In the genomic region with DNA sequence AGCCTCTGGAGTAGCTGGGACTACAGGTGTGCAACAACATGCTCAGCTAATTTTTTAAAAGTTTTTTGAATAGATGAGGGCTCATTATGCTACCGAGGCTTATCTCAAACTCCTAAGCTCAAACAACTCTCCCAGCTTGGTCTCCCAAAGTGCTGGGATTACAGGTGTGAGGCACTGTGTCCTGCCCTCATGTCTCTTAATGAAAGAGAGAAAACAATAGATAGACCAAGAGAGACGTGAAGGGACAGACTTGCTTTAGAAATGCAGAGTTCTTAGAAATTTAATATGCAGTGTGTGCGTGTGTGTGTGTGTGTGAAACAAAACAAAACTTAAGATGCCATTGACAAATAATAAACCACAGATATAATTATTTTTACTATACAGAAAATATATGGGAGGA, we compare ENCODE assay signal across 34 cellular contexts.
"Had no signal": no experiment of that assay in that cellular context is flagged by ENCODE, and none has a peak within 500 bp of the region (broad histone marks: within the 10 kb centered on the region; RNA-seq: fewer than 3 reads in every experiment).

No MANE protein-coding gene starts in this region.

- H3K4me1 ChIP-seq: ascending aorta, breast epithelium, colonic mucosa, esophagus squamous epithelium had no signal

- ATAC-seq: activated CD4-positive, CD25-positive, alpha-beta regulatory T cell treated with anti-CD3 and anti-CD28 coated beads, Interleukin-2, amount 50 U/mL, for 24 hours; activated CD8-positive, alpha-beta T cell treated with anti-CD3 and anti-CD28 coated beads for 36 hours; activated naive CD4-positive, alpha-beta T cell treated with anti-CD3 and anti-CD28 coated beads, Interleukin-2, amount 50 U/mL, for 72 hours; gastroesophageal sphincter; heart right ventricle; T-helper 17 cell had no signal

- H3K36me3 ChIP-seq: breast epithelium, cardiac muscle cell, colonic mucosa, WERI-Rb-1 had no signal

- H3K27ac ChIP-seq: ascending aorta, breast epithelium, cardiac muscle cell, colonic mucosa, epithelial cell of prostate, esophagus squamous epithelium, gastroesophageal sphincter, heart right ventricle, WERI-Rb-1 had no signal

- H3K4me3 ChIP-seq: ascending aorta, breast epithelium, cardiac muscle cell, colonic mucosa, esophagus squamous epithelium, gastroesophageal sphincter, heart right ventricle had no signal

- H3K27me3 ChIP-seq: ascending aorta, breast epithelium, cardiac muscle cell, colonic mucosa, esophagus squamous epithelium, gastroesophageal sphincter, heart right ventricle had no signal

- DNase-seq: activated B cell treated with CpG ODN at 0.5 μM for 24 hours; activated CD4-positive, alpha-beta T cell treated with anti-CD3 and anti-CD28 coated beads for 48 hours; activated CD4-positive, alpha-beta T cell treated with anti-CD3 and anti-CD28 coated beads, Interleukin-2, amount 50 U/mL, for 1 hour; activated CD4-positive, alpha-beta T cell treated with anti-CD3 and anti-CD28 coated beads, Interleukin-2, amount 50 U/mL, for 48 hours; activated CD8-positive, alpha-beta memory T cell treated with anti-CD3 and anti-CD28 coated beads for 24 hours; activated CD8-positive, alpha-beta memory T cell treated with anti-CD3 and anti-CD28 coated beads, Interleukin-2, amount 50 U/mL, for 4 hours; activated CD8-positive, alpha-beta T cell treated with anti-CD3 and anti-CD28 coated beads for 36 hours; activated gamma-delta T cell; activated naive CD4-positive, alpha-beta T cell; activated naive CD4-positive, alpha-beta T cell treated with anti-CD3 and anti-CD28 coated beads, Interleukin-2, amount 10 ng/mL, durations not matched to agents 7 days and 5 days; activated naive CD8-positive, alpha-beta T cell treated with anti-CD3 and anti-CD28 coated beads, Interleukin-2, amount 10 ng/mL, durations not matched to agents 7 days and 5 days; activated T-cell treated with anti-CD3 and anti-CD28 coated beads, Interleukin-2, amount 50 U/mL, for 1 hour; activated T-cell treated with anti-CD3 and anti-CD28 coated beads, Interleukin-2, amount 50 U/mL, for 48 hours; central memory CD4-positive, alpha-beta T cell; cerebellar nuclear complex; colonic mucosa; effector CD8-positive, alpha-beta T cell; esophagus squamous epithelium; foreskin melanocyte; heart right ventricle; T-helper 17 cell; T1000 had no signal

- H3K4me1 Mint-ChIP-seq: activated naive CD4-positive, alpha-beta T cell treated with anti-CD3 and anti-CD28 coated beads, Interleukin-2, amount 10 ng/mL, durations not matched to agents 7 days and 5 days; activated naive CD8-positive, alpha-beta T cell treated with anti-CD3 and anti-CD28 coated beads, Interleukin-2, amount 10 ng/mL, durations not matched to agents 7 days and 5 days; T-helper 17 cell had no signal

- H3K27me3 Mint-ChIP-seq: activated B cell treated with CpG ODN at 0.5 μM for 24 hours; activated CD8-positive, alpha-beta T cell treated with anti-CD3 and anti-CD28 coated beads for 36 hours; activated naive CD8-positive, alpha-beta T cell treated with anti-CD3 and anti-CD28 coated beads, Interleukin-2, amount 10 ng/mL, durations not matched to agents 7 days and 5 days; T-helper 17 cell had no signal

- H3K4me3 Mint-ChIP-seq: activated B cell treated with CpG ODN at 0.5 μM for 24 hours; activated CD8-positive, alpha-beta T cell treated with anti-CD3 and anti-CD28 coated beads for 36 hours; activated naive CD4-positive, alpha-beta T cell treated with anti-CD3 and anti-CD28 coated beads, Interleukin-2, amount 10 ng/mL, durations not matched to agents 7 days and 5 days; activated naive CD8-positive, alpha-beta T cell treated with anti-CD3 and anti-CD28 coated beads, Interleukin-2, amount 10 ng/mL, durations not matched to agents 7 days and 5 days; activated T-helper 1 cell treated with anti-CD3 and anti-CD28 coated beads, Interleukin-12 subunit alpha, Interleukin-12 subunit beta, Interleukin-2, Interleukin-4 antibody, amounts not matched to agents 30 ng/mL and 10 ng/mL and 1 ng/mL, durations not matched to agents 14 hours and 24 hours and 36 hours; brain; T-helper 17 cell; T-helper 2 cell treated with Interferon-gamma antibody and Interleukin-4, amounts not matched to agents 5 μg/mL and 100 μg/mL, for 36 hours had no signal

- H3K27ac Mint-ChIP-seq: activated B cell treated with CpG ODN at 0.5 μM for 24 hours; activated CD8-positive, alpha-beta T cell treated with anti-CD3 and anti-CD28 coated beads for 36 hours; activated naive CD4-positive, alpha-beta T cell treated with anti-CD3 and anti-CD28 coated beads, Interleukin-2, amount 10 ng/mL, durations not matched to agents 7 days and 5 days; activated naive CD8-positive, alpha-beta T cell treated with anti-CD3 and anti-CD28 coated beads, Interleukin-2, amount 10 ng/mL, durations not matched to agents 7 days and 5 days; activated T-helper 1 cell treated with anti-CD3 and anti-CD28 coated beads, Interleukin-12 subunit alpha, Interleukin-12 subunit beta, Interleukin-2, Interleukin-4 antibody, amounts not matched to agents 30 ng/mL and 10 ng/mL and 1 ng/mL, durations not matched to agents 14 hours and 24 hours and 36 hours; activated T-helper 2 cell treated with anti-CD3 and anti-CD28 coated beads, Interferon-gamma antibody, Interleukin-2, Interleukin-4, amounts not matched to agents 10 μg/mL and 5 μg/mL and 100 μg/mL, durations not matched to agents 14 hours and 24 hours and 36 hours; T-helper 17 cell; T-helper 2 cell treated with Interferon-gamma antibody and Interleukin-4, amounts not matched to agents 5 μg/mL and 100 μg/mL, for 36 hours had no signal
